In the genomic region with DNA sequence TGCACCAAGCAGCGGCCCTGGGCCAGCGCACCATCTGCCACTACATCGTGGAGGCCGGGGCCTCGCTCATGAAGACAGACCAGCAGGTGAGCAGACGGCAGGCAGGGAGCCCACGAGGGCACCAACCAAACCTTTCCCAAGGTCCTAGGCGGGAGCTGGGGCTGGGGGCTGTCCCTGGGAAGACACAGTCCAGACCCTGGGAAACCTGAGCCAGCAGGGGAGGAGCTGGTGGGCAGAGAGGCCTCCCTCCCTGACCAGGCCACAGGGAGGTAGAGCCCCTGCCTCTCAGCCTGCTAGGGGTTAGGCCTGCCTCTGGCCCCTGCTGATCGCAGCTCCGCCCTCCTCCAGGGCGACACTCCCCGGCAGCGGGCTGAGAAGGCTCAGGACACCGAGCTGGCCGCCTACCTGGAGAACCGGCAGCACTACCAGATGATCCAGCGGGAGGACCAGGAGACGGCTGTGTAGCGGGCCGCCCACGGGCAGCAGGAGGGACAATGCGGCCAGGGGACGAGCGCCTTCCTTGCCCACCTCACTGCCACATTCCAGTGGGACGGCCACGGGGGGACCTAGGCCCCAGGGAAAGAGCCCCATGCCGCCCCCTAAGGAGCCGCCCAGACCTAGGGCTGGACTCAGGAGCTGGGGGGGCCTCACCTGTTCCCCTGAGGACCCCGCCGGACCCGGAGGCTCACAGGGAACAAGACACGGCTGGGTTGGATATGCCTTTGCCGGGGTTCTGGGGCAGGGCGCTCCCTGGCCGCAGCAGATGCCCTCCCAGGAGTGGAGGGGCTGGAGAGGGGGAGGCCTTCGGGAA, we compare ENCODE assay signal across 8 cellular contexts. TPM values are rescaled to one million over a fixed set of nuclear protein-coding genes. Genes with fewer than 3 reads are reported as not detected.
DNase-seq lines count a peak whose midpoint lies in the region; ATAC-seq and TF ChIP-seq lines count a peak whose summit lies in the region.
"Not testable (repeated sequence)": the region's sequence is repeated elsewhere in the genome, so short reads cannot be mapped to it uniquely, and the experiment has no call there.

No MANE protein-coding gene starts in this region.

- H3K4me3 ChIP-seq in CD4-positive, alpha-beta memory T cell (ENCODE audit: low read length in 2 of 2); stomach smooth muscle (ENCODE audit: low read length in 2 of 2): not testable (repeated sequence)
- peak overlapping the region in 3 of 4 donors; percentile 54 to 75 (median 59) for H3K4me3 ChIP-seq in Peyer's patch
- H3K4me3 ChIP-seq in neuronal stem cell (ENCODE audit: low read length in 2 of 2): peak overlapping the region in 1 of 2 donors; percentile 80

- peak overlapping the region; percentile 80 for H3K18ac ChIP-seq in neuronal stem cell (ENCODE audit: low read length)

- H3K79me1 ChIP-seq in neuronal stem cell (ENCODE audit: low read depth, low read length): not testable (repeated sequence)

- intact Hi-C loops in CD4-positive, alpha-beta memory T cell (cut with micrococcal nuclease): loop anchor here (5.0 kb wide), 1 partner anchor 32 kb away; the partner anchor contains the start of gene DGKZ

- CTCF ChIA-PET in CD4-positive, alpha-beta memory T cell (lab: Charles Lee; ENCODE audit: partially characterized antibody): interaction anchor here (1.8 to 3.1 kb wide), 2 partner anchors 9 to 26 kb away, joined by 4 to 14 read pairs; no protein-coding TSS in a partner anchor
- CTCF ChIA-PET in HEK293T (lab: Yijun Ruan, JAX): not testable (repeated sequence)

- not testable (repeated sequence) for H3K23ac ChIP-seq in neuronal stem cell (ENCODE audit: low read depth, low read length, poor library complexity)

- H2BK12ac ChIP-seq in neuronal stem cell (ENCODE audit: low read length): peak overlapping the region; percentile 1

- H3K4me1 ChIP-seq in CD4-positive, alpha-beta memory T cell (ENCODE audit: insufficient read depth, low read length): peaks cover 12% of the 10 kb centered on the region
- H3K4me1 ChIP-seq in Peyer's patch (peaks cover 0 to 40% (median 9%) of the 10 kb centered on the region in 4 donors), neuronal stem cell (ENCODE audit: control insufficient read depth in 2 of 2, insufficient read depth in 1 of 2, low read depth in 1 of 2, low read length in 2 of 2) (peaks cover 23 to 26% of the 10 kb centered on the region in 2 donors), stomach smooth muscle (ENCODE audit: control insufficient read depth, insufficient read depth, low read length) (peaks cover 24% of the 10 kb centered on the region)

- not testable (repeated sequence) for H4K91ac ChIP-seq in neuronal stem cell (ENCODE audit: low read depth, low read length, poor library complexity)

- peaks cover 20 to 37% of the 10 kb centered on the region in 2 donors for H3K36me3 Mint-ChIP-seq in CD4-positive, alpha-beta memory T cell
- H3K36me3 Mint-ChIP-seq in activated T-helper 17 cell treated with anti-CD3 and anti-CD28 coated beads, Interleukin-2, amount 50 U/mL, for 72 hours (ENCODE audit: low read depth): peaks cover 30% of the 10 kb centered on the region
- peaks cover 13% of the 10 kb centered on the region for H3K36me3 Mint-ChIP-seq in endothelial cell (ENCODE audit: low read depth, unreplicated experiment)

- H2BK5ac ChIP-seq in neuronal stem cell (ENCODE audit: low read length): peak overlapping the region; percentile 35

- not testable (repeated sequence) for H3K9me3 Mint-ChIP-seq in CD4-positive, alpha-beta memory T cell; activated T-helper 17 cell treated with anti-CD3 and anti-CD28 coated beads, Interleukin-2, amount 50 U/mL, for 72 hours; endothelial cell (ENCODE audit: unreplicated experiment)

- not testable (repeated sequence) for H2BK120ac ChIP-seq in neuronal stem cell (ENCODE audit: low read depth, low read length)

- H3K27me3 Mint-ChIP-seq in CD4-positive, alpha-beta memory T cell: peaks cover 0 to 11% of the 10 kb centered on the region in 2 donors
- not testable (repeated sequence) for H3K27me3 Mint-ChIP-seq in activated T-helper 17 cell treated with anti-CD3 and anti-CD28 coated beads, Interleukin-2, amount 50 U/mL, for 72 hours; endothelial cell (ENCODE audit: unreplicated experiment)

- not testable (repeated sequence) for ATAC-seq in activated T-helper 17 cell treated with anti-CD3 and anti-CD28 coated beads, Interleukin-2, amount 50 U/mL, for 72 hours (replicated peaks)

- H3K27me3 ChIP-seq in CD4-positive, alpha-beta memory T cell (ENCODE audit: insufficient read depth, low read length): peaks cover 12% of the 10 kb centered on the region
- not testable (repeated sequence) for H3K27me3 ChIP-seq in Peyer's patch; neuronal stem cell (ENCODE audit: control insufficient read depth in 3 of 3, insufficient read depth in 3 of 3, low read depth in 1 of 3, low read length in 3 of 3)
- H3K27me3 ChIP-seq in stomach smooth muscle (ENCODE audit: control insufficient read depth in 1 of 2, insufficient read depth in 2 of 2, low read length in 2 of 2): peaks cover 2 to 19% of the 10 kb centered on the region in 2 donors

- H3K27ac ChIP-seq in CD4-positive, alpha-beta memory T cell (ENCODE audit: low read depth, low read length): not testable (repeated sequence)
- H3K27ac ChIP-seq in Peyer's patch (peak overlapping the region; percentile 64 to 87 (median 74)), neuronal stem cell (replicated peaks; ENCODE audit: low read length) (peak overlapping the region; percentile 98), stomach smooth muscle (ENCODE audit: low read length) (peak overlapping the region; percentile 53)

- not testable (repeated sequence) for TF ChIP-seq CTCF in Peyer's patch (IDR thresholded peaks at IDR 0.05); endothelial cell (IDR thresholded peaks at IDR 0.05; ENCODE audit: unreplicated experiment)

- peak overlapping the region; percentile 78 for H2AFZ ChIP-seq in neuronal stem cell (ENCODE audit: low read length)

- H3K4me1 Mint-ChIP-seq in CD4-positive, alpha-beta memory T cell; activated T-helper 17 cell treated with anti-CD3 and anti-CD28 coated beads, Interleukin-2, amount 50 U/mL, for 72 hours; endothelial cell (ENCODE audit: unreplicated experiment): not testable (repeated sequence)

- WGBS in neuronal stem cell (ENCODE audit: extremely low coverage in 2 of 2, insufficient read length in 2 of 2, insufficient replicate concordance in 1 of 2), 2 donors: no CpG with 5 or more reads among the region's 36 CpGs

- not testable (repeated sequence) for TF ChIP-seq POLR2A in Peyer's patch (IDR thresholded peaks at IDR 0.05)

- not testable (repeated sequence) for DNase-seq in CD4-positive, alpha-beta memory T cell
- DNase-seq in HEK293T (ENCODE audit: extremely low spot score) (peak; percentile 43), Peyer's patch (peak in 1 of 3 donors; percentile 71), endothelial cell (ENCODE audit: low spot score) (peak; percentile 50), iPS-NIHi7 (ENCODE audit: extremely low spot score) (peak; percentile 84), neuronal stem cell (ENCODE audit: low spot score) (peak; percentile 75)

- POLR2A ChIA-PET in CD4-positive, alpha-beta memory T cell (lab: Charles Lee; ENCODE audit: partially characterized antibody): interaction anchor here (0.9 to 4.3 kb wide), 7 partner anchors 12 to 181 kb away, joined by 3 to 34 read pairs (median 3); partner anchors contain the start of genes CHRM4 and DGKZ
- POLR2A ChIA-PET in HEK293T (lab: Yijun Ruan, JAX): not testable (repeated sequence)

- H3K14ac ChIP-seq in neuronal stem cell (ENCODE audit: low read length): not testable (repeated sequence)

- H3K4me2 ChIP-seq in neuronal stem cell (ENCODE audit: insufficient read depth, low read length, poor library complexity, severe bottlenecking): peak overlapping the region; percentile 91

- H3K4me3 Mint-ChIP-seq in CD4-positive, alpha-beta memory T cell: peak overlapping the region in 6 of 8 donors; percentile 40 to 70 (median 58)
- peak overlapping the region; percentile 71 for H3K4me3 Mint-ChIP-seq in activated T-helper 17 cell treated with anti-CD3 and anti-CD28 coated beads, Interleukin-2, amount 50 U/mL, for 72 hours
- peak overlapping the region; percentile 12 for H3K4me3 Mint-ChIP-seq in endothelial cell (ENCODE audit: unreplicated experiment)

- H2AK5ac ChIP-seq in neuronal stem cell (ENCODE audit: low read depth, low read length): not testable (repeated sequence)

- not testable (repeated sequence) for H3K4ac ChIP-seq in neuronal stem cell (ENCODE audit: low read length)

- peak overlapping the region; percentile 41 to 77 (median 73) for H3K27ac Mint-ChIP-seq in CD4-positive, alpha-beta memory T cell
- not testable (repeated sequence) for H3K27ac Mint-ChIP-seq in activated T-helper 17 cell treated with anti-CD3 and anti-CD28 coated beads, Interleukin-2, amount 50 U/mL, for 72 hours; endothelial cell (ENCODE audit: unreplicated experiment)

- H3K36me3 ChIP-seq in CD4-positive, alpha-beta memory T cell (ENCODE audit: insufficient read depth, low read length): peaks cover 24% of the 10 kb centered on the region
- peaks cover 0 to 30% (median 0%) of the 10 kb centered on the region in 3 donors for H3K36me3 ChIP-seq in Peyer's patch
- H3K36me3 ChIP-seq in neuronal stem cell (replicated peaks in 1 of 2; ENCODE audit: control insufficient read depth in 2 of 2, insufficient read depth in 2 of 2, low read length in 2 of 2): peaks cover 23 to 61% of the 10 kb centered on the region in 2 donors
- H3K36me3 ChIP-seq in stomach smooth muscle (ENCODE audit: control insufficient read depth in 2 of 2, insufficient read depth in 2 of 2, low read length in 2 of 2): peaks cover 4 to 16% of the 10 kb centered on the region in 2 donors

- not testable (repeated sequence) for H4K8ac ChIP-seq in neuronal stem cell (ENCODE audit: low read depth, low read length)

- H2BK15ac ChIP-seq in neuronal stem cell (ENCODE audit: low read length): peak overlapping the region; percentile 92

- H3K9me3 ChIP-seq in CD4-positive, alpha-beta memory T cell (ENCODE audit: control insufficient read depth in 1 of 2, low read length in 2 of 2); Peyer's patch; neuronal stem cell (replicated peaks in 1 of 2; ENCODE audit: control insufficient read depth in 2 of 2, insufficient read depth in 1 of 2, low read depth in 1 of 2, low read length in 2 of 2); stomach smooth muscle (ENCODE audit: control insufficient read depth in 2 of 2, low read length in 2 of 2): not testable (repeated sequence)

- not testable (repeated sequence) for H3K9ac ChIP-seq in neuronal stem cell (ENCODE audit: low read depth, low read length, poor library complexity); stomach smooth muscle (ENCODE audit: low read length in 2 of 2)

RNA-seq across cellular contexts. Expression of gene MDK, which starts 1.8 kb away (rescaled TPM):
- 1 to 10 TPM; 4.7 to 5.6 TPM for total RNA-seq in CD4-positive, alpha-beta memory T cell
- not detected for polyA plus RNA-seq in CD4-positive, alpha-beta memory T cell
- total RNA-seq in Peyer's patch: 100 to 1,000 TPM in 3 of 4 donors, 10 to 100 TPM in 1; 22.3 to 340 (median 205) TPM
- total RNA-seq in activated T-helper 17 cell treated with anti-CD3 and anti-CD28 coated beads, Interleukin-2, amount 50 U/mL, for 72 hours: 10 to 100 TPM in 1 of 2 donors, 1 to 10 TPM in 1; 8.5 to 12.9 TPM
- total RNA-seq in endothelial cell (ENCODE audit: unreplicated experiment): 553 TPM
- 1,851 TPM for polyA plus RNA-seq in neuronal stem cell (2013, experiment 1 of 2)
- polyA plus RNA-seq in neuronal stem cell (2013, experiment 2 of 2): 1,853 TPM

RNA-seq across cellular contexts. Expression of gene CHRM4, which starts 11.9 kb away (rescaled TPM):
- not detected for total RNA-seq in CD4-positive, alpha-beta memory T cell
- polyA plus RNA-seq in CD4-positive, alpha-beta memory T cell: under 1 TPM; 0.12 to 0.16 TPM
- 10 to 100 TPM; 11.5 to 16.5 (median 13.0) TPM for total RNA-seq in Peyer's patch
- total RNA-seq in activated T-helper 17 cell treated with anti-CD3 and anti-CD28 coated beads, Interleukin-2, amount 50 U/mL, for 72 hours: 1 to 10 TPM in 1 of 2 donors, under 1 TPM in 1; 0.90 to 6.1 TPM
- total RNA-seq in endothelial cell (ENCODE audit: unreplicated experiment): not detected
- polyA plus RNA-seq in neuronal stem cell (2013, experiment 1 of 2): 0.10 TPM
- 0.15 TPM for polyA plus RNA-seq in neuronal stem cell (2013, experiment 2 of 2)

RNA-seq across cellular contexts. Expression of gene DGKZ, which starts 32.4 kb away (rescaled TPM):
- total RNA-seq in CD4-positive, alpha-beta memory T cell: 100 to 1,000 TPM; 230 to 235 TPM
- polyA plus RNA-seq in CD4-positive, alpha-beta memory T cell: 10 to 100 TPM; 34.8 to 78.9 TPM
- total RNA-seq in Peyer's patch (100 to 1,000 TPM; 104 to 270 (median 200) TPM), endothelial cell (ENCODE audit: unreplicated experiment) (127 TPM)
- 100 to 1,000 TPM in 1 of 2 donors, 10 to 100 TPM in 1; 78.9 to 100 TPM for total RNA-seq in activated T-helper 17 cell treated with anti-CD3 and anti-CD28 coated beads, Interleukin-2, amount 50 U/mL, for 72 hours
- 33.3 TPM for polyA plus RNA-seq in neuronal stem cell (2013, experiment 1 of 2)
- 32.3 TPM for polyA plus RNA-seq in neuronal stem cell (2013, experiment 2 of 2)

Comparison
In these comparisons a context has a peak if more than half of its experiments do, and no peak if none do; other contexts are left out.
1. H3K4me3 Mint-ChIP-seq: peak in every context shown above with its lines; median percentile 71 in activated T-helper 17 cell treated with anti-CD3 and anti-CD28 coated beads, Interleukin-2, amount 50 U/mL, for 72 hours; 58 in CD4-positive, alpha-beta memory T cell; 12 in endothelial cell.